Comparison of ENCODE assay signal across 21 cellular contexts in the genomic region with DNA sequence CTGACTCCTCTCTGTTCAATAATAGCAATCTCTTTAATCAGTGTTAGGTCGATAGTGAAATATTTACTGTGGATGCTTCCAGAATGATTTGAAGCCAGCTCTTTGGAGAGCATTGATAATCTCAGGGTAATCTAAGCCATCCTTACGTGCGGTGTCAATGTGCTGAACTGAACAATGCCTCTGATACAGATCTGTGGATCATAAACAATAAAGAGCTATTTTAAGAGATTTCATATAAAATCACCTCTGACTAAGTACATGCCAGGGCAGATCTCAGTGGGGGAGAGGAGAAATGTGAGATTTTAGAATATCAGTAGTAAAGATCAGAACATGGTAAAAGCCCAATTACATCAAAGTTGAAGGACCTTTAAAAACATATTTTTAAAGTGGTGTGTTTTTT.
A peak's percentile ranks its signal among the peaks of the same experiment; 100 is the strongest.
DNase-seq lines count a peak whose midpoint lies in the region; ATAC-seq, FAIRE-seq and TF ChIP-seq lines count a peak whose summit lies in the region.
"Had no signal": no experiment of that assay in that cellular context is flagged by ENCODE, and none has a peak within 500 bp of the region (broad histone marks: within the 10 kb centered on the region; RNA-seq: fewer than 3 reads in every experiment).

No MANE protein-coding gene starts in this region.

- no peaks in the 10 kb centered on the region for H3K9me3 Mint-ChIP-seq in GM23338
- H3K9me3 Mint-ChIP-seq in natural killer cell treated with Interleukin-12 subunit alpha and Interleukin-12 subunit beta and Interleukin-15 and Interleukin-18, amount 100 ng/mL, for 72 hours, result peaks cover 3% of the 10 kb centered on the region
- H3K9me3 Mint-ChIP-seq: activated naive CD8-positive, alpha-beta T cell treated with anti-CD3 and anti-CD28 coated beads, Interleukin-2, amount 50 U/mL, for 24 hours had no signal

- no peaks in the 10 kb centered on the region for H3K36me3 Mint-ChIP-seq in GM23338 (ENCODE audit: low read depth)
- no peaks in the 10 kb centered on the region for H3K36me3 Mint-ChIP-seq in natural killer cell treated with Interleukin-12 subunit alpha and Interleukin-12 subunit beta and Interleukin-15 and Interleukin-18, amount 100 ng/mL, for 72 hours
- H3K36me3 Mint-ChIP-seq: CD8-positive, alpha-beta memory T cell had no signal

- no peaks in the 10 kb centered on the region for H3K79me2 ChIP-seq in GM23338 (replicated peaks; ENCODE audit: insufficient read depth)
- H3K79me2 ChIP-seq in endothelial cell of umbilical vein (ENCODE audit: control insufficient read depth, insufficient read depth, low read length), result no peaks in the 10 kb centered on the region

- intact Hi-C loops in endothelial cell of umbilical vein (cut with micrococcal nuclease), result loop anchor here (2.0 to 10.0 kb wide), 3 partner anchors 52 to 1144 kb away; no protein-coding TSS in a partner anchor

- H3K23ac ChIP-seq in neuronal stem cell (ENCODE audit: low read depth, low read length, poor library complexity), result no peak overlapping the region

- CTCF ChIA-PET in endothelial cell of umbilical vein (lab: Charles Lee), result interaction anchor here (0.8 to 2.1 kb wide), 6 partner anchors 13 to 171 kb away, joined by 3 to 9 read pairs (median 3); no protein-coding TSS in a partner anchor

- H2BK12ac ChIP-seq in neuronal stem cell (ENCODE audit: low read length), result no peak overlapping the region

- no peak overlapping the region for H3K4me2 ChIP-seq in GM23338
- peak overlapping the region; percentile 71 for H3K4me2 ChIP-seq in endothelial cell of umbilical vein (ENCODE audit: insufficient read depth, low read length)
- no peak overlapping the region for H3K4me2 ChIP-seq in neuronal stem cell (ENCODE audit: insufficient read depth, low read length, poor library complexity, severe bottlenecking)
- H3K4me2 ChIP-seq: KMS-11 had no signal

- no peak overlapping the region for H2BK15ac ChIP-seq in neuronal stem cell (ENCODE audit: low read length)

- H3K9me2 ChIP-seq in GM23338 (ENCODE audit: insufficient read depth), result no peaks in the 10 kb centered on the region

- POLR2A ChIA-PET in endothelial cell of umbilical vein (lab: Charles Lee), result interaction anchor here (1.1 kb wide), 1 partner anchor 77 kb away, joined by 5 read pairs; no protein-coding TSS in a partner anchor

- no peak overlapping the region for H4K8ac ChIP-seq in neuronal stem cell (ENCODE audit: low read depth, low read length)

- dilution Hi-C loops in endothelial cell of umbilical vein (cut with MboI; ENCODE audit: extremely low pct_ligation_motif_present, low sequenced_read_pairs), result no loop called here

- no peak overlapping the region for H2BK5ac ChIP-seq in neuronal stem cell (ENCODE audit: low read length)

- no peaks in the 10 kb centered on the region for H3K27me3 Mint-ChIP-seq in GM23338 (ENCODE audit: insufficient read depth, low read depth, poor library complexity)
- no peaks in the 10 kb centered on the region for H3K27me3 Mint-ChIP-seq in natural killer cell treated with Interleukin-12 subunit alpha and Interleukin-12 subunit beta and Interleukin-15 and Interleukin-18, amount 100 ng/mL, for 72 hours
- H3K27me3 Mint-ChIP-seq: activated naive CD8-positive, alpha-beta T cell treated with anti-CD3 and anti-CD28 coated beads, Interleukin-2, amount 50 U/mL, for 24 hours; CD8-positive, alpha-beta memory T cell had no signal

- H3K9me3 ChIP-seq in RWPE2 (ENCODE audit: severe bottlenecking) (no peaks in the 10 kb centered on the region), endothelial cell of umbilical vein (replicated peaks; ENCODE audit: control insufficient read depth, insufficient read depth, low read length) (no peaks in the 10 kb centered on the region), neuronal stem cell (replicated peaks in 1 of 2; ENCODE audit: control insufficient read depth in 2 of 2, insufficient read depth in 1 of 2, low read depth in 1 of 2, low read length in 2 of 2) (no peaks in the 10 kb centered on the region)
- H3K9me3 ChIP-seq: mucosa of descending colon, upper lobe of right lung had no signal

- H3K4me3 ChIP-seq in GM23338 (no peak overlapping the region), RWPE2 (ENCODE audit: severe bottlenecking) (no peak overlapping the region), endothelial cell of umbilical vein (replicated peaks in 1 of 3; ENCODE audit: insufficient read depth in 1 of 3, low read depth in 1 of 3, low read length in 3 of 3) (no peak overlapping the region), neuronal stem cell (ENCODE audit: low read length in 2 of 2) (no peak overlapping the region)
- H3K4me3 ChIP-seq: mucosa of descending colon, upper lobe of right lung had no signal

- H3K4me1 ChIP-seq in GM23338 (ENCODE audit: insufficient read depth) (peaks cover 24% of the 10 kb centered on the region), RWPE2 (ENCODE audit: insufficient read depth, poor library complexity, severe bottlenecking) (peaks cover 26% of the 10 kb centered on the region), endothelial cell of umbilical vein (ENCODE audit: control insufficient read depth, extremely low read depth, insufficient read depth, low read length) (peaks cover 39% of the 10 kb centered on the region), neuronal stem cell (ENCODE audit: control insufficient read depth in 2 of 2, insufficient read depth in 1 of 2, low read depth in 1 of 2, low read length in 2 of 2) (peaks cover 2 to 3% of the 10 kb centered on the region in 2 donors)
- H3K4me1 ChIP-seq: upper lobe of right lung had no signal

- TF ChIP-seq CTCF in GM23338 (conservative IDR thresholded peaks at IDR 0.05; ENCODE audit: low read depth in 2 of 2) (no peak), RWPE2 (IDR thresholded peaks at IDR 0.05; ENCODE audit: poor library complexity, severe bottlenecking) (no peak), endothelial cell of umbilical vein (IDR thresholded peaks at IDR 0.05; ENCODE audit: extremely low read depth in 1 of 2, insufficient read depth in 1 of 2, low read depth in 1 of 2, low read length in 2 of 2) (no peak)

- no peak overlapping the region for H2BK120ac ChIP-seq in neuronal stem cell (ENCODE audit: low read depth, low read length)

- peak; percentile 53 for FAIRE-seq in endothelial cell of umbilical vein (lab: Jason Lieb, UNC)

- no peak overlapping the region for H3K27ac ChIP-seq in GM23338 (ENCODE audit: low read depth)
- H3K27ac ChIP-seq in RWPE2 (ENCODE audit: poor library complexity, severe bottlenecking), result no peak overlapping the region
- H3K27ac ChIP-seq in endothelial cell of umbilical vein (ENCODE audit: insufficient read depth, low read depth, low read length), result peak overlapping the region; percentile 79
- no peak overlapping the region for H3K27ac ChIP-seq in neuronal stem cell (replicated peaks; ENCODE audit: low read length)
- H3K27ac ChIP-seq: KMS-11, upper lobe of right lung had no signal

- H2AK5ac ChIP-seq in neuronal stem cell (ENCODE audit: low read depth, low read length), result no peak overlapping the region

- BruUV-seq in endothelial cell of umbilical vein (replicated peaks; lab: Mats Ljungman, UMichigan), result TSS peak; percentile 53

- DNase-seq in GM23338 (ENCODE audit: low spot score) (no peak), RWPE2 (ENCODE audit: low spot score) (no peak), endothelial cell of umbilical vein (ENCODE audit: low read depth, low spot score) (peak; percentile 56), neuronal stem cell (ENCODE audit: low spot score) (no peak), kidney glomerular epithelial cell (lab: John Stamatoyannopoulos, UW) (no peak)
- DNase-seq in natural killer cell treated with Interleukin-12 subunit alpha and Interleukin-12 subunit beta and Interleukin-15 and Interleukin-18, amount 100 ng/mL, for 72 hours (ENCODE audit: low spot score), result no peak
- DNase-seq: activated CD4-positive, alpha-beta T cell treated with anti-CD3 and anti-CD28 coated beads, Interleukin-2, amount 50 U/mL, for 1 hour; activated CD8-positive, alpha-beta memory T cell treated with anti-CD3 and anti-CD28 coated beads, Interleukin-2, amount 50 U/mL, for 48 hours; activated effector memory CD4-positive, alpha-beta T cell treated with anti-CD3 and anti-CD28 coated beads, Interleukin-2, amount 50 U/mL, for 16 hours; activated naive CD8-positive, alpha-beta T cell treated with anti-CD3 and anti-CD28 coated beads, Interleukin-2, amount 50 U/mL, for 24 hours; CD8-positive, alpha-beta memory T cell; DMS79 treated with DMSO at 0.1 percent for 48 hours; H7; mucosa of descending colon; MV-4-11; NCI-H2029; stimulated activated CD4-positive, alpha-beta T cell treated with anti-CD3 and anti-CD28 coated beads, Interleukin-4, amount 100 ng/mL, for 4 hours; upper lobe of right lung had no signal

- H3K9me1 ChIP-seq in endothelial cell of umbilical vein (replicated peaks; ENCODE audit: control insufficient read depth, extremely low read depth, insufficient read depth, low read length), result no peaks in the 10 kb centered on the region

- no peaks in the 10 kb centered on the region for H3K79me1 ChIP-seq in neuronal stem cell (ENCODE audit: low read depth, low read length)

- H2AFZ ChIP-seq in GM23338 (peak overlapping the region; percentile 77; the same call in 1 of the 2 replicates), endothelial cell of umbilical vein (ENCODE audit: low read depth, low read length) (peak overlapping the region; percentile 86), neuronal stem cell (ENCODE audit: low read length) (peak overlapping the region; percentile 67)

- no peak overlapping the region for H3K4me3 Mint-ChIP-seq in GM23338
- H3K4me3 Mint-ChIP-seq in natural killer cell treated with Interleukin-12 subunit alpha and Interleukin-12 subunit beta and Interleukin-15 and Interleukin-18, amount 100 ng/mL, for 72 hours, result no peak overlapping the region
- H3K4me3 Mint-ChIP-seq: activated naive CD8-positive, alpha-beta T cell treated with anti-CD3 and anti-CD28 coated beads, Interleukin-2, amount 50 U/mL, for 24 hours; CD8-positive, alpha-beta memory T cell had no signal

- H3F3A ChIP-seq in GM23338 (replicated peaks; ENCODE audit: low read depth), result no peaks in the 10 kb centered on the region

- H3K9ac ChIP-seq in endothelial cell of umbilical vein (replicated peaks; ENCODE audit: extremely low read depth, insufficient read depth, low read length) (peak overlapping the region; percentile 41), neuronal stem cell (ENCODE audit: low read depth, low read length, poor library complexity) (no peak overlapping the region)
- H3K9ac ChIP-seq: KMS-11 had no signal

- no peak overlapping the region for H3K4ac ChIP-seq in neuronal stem cell (ENCODE audit: low read length)

- H4K20me1 ChIP-seq in GM23338 (replicated peaks; ENCODE audit: insufficient read depth) (no peaks in the 10 kb centered on the region), endothelial cell of umbilical vein (replicated peaks; ENCODE audit: control insufficient read depth, extremely low read depth, insufficient read depth, low read length) (no peaks in the 10 kb centered on the region)

- H3K4me1 Mint-ChIP-seq in GM23338, result peaks cover 35% of the 10 kb centered on the region
- H3K4me1 Mint-ChIP-seq in natural killer cell treated with Interleukin-12 subunit alpha and Interleukin-12 subunit beta and Interleukin-15 and Interleukin-18, amount 100 ng/mL, for 72 hours (ENCODE audit: low read depth in 2 of 2), result no peaks in the 10 kb centered on the region
- H3K4me1 Mint-ChIP-seq: activated naive CD8-positive, alpha-beta T cell treated with anti-CD3 and anti-CD28 coated beads, Interleukin-2, amount 50 U/mL, for 24 hours; CD8-positive, alpha-beta memory T cell had no signal

- H3K27ac Mint-ChIP-seq in GM23338, result peak overlapping the region; percentile 73
- no peak overlapping the region for H3K27ac Mint-ChIP-seq in natural killer cell treated with Interleukin-12 subunit alpha and Interleukin-12 subunit beta and Interleukin-15 and Interleukin-18, amount 100 ng/mL, for 72 hours
- H3K27ac Mint-ChIP-seq: activated naive CD8-positive, alpha-beta T cell treated with anti-CD3 and anti-CD28 coated beads, Interleukin-2, amount 50 U/mL, for 24 hours; CD8-positive, alpha-beta memory T cell had no signal

- ATAC-seq in GM23338 (no peak), RWPE2 (ENCODE audit: low read depth) (peak; percentile 56; the same call in 1 of the 3 replicates), HG03342 (IDR thresholded peaks at IDR 0.05; ENCODE audit: unreplicated experiment) (no peak), esophagus mucosa (no peak)
- ATAC-seq in natural killer cell treated with Interleukin-12 subunit alpha and Interleukin-12 subunit beta and Interleukin-15 and Interleukin-18, amount 100 ng/mL, for 72 hours, result no peak
- ATAC-seq: activated naive CD8-positive, alpha-beta T cell treated with anti-CD3 and anti-CD28 coated beads, Interleukin-2, amount 50 U/mL, for 24 hours; mucosa of descending colon; upper lobe of right lung had no signal

- no peaks in the 10 kb centered on the region for H3K36me3 ChIP-seq in GM23338 (ENCODE audit: insufficient read depth)
- no peaks in the 10 kb centered on the region for H3K36me3 ChIP-seq in RWPE2 (ENCODE audit: low read depth)
- no peaks in the 10 kb centered on the region for H3K36me3 ChIP-seq in endothelial cell of umbilical vein (ENCODE audit: control insufficient read depth in 2 of 2, extremely low read depth in 1 of 2, insufficient read depth in 2 of 2, low read length in 2 of 2)
- no peaks in the 10 kb centered on the region for H3K36me3 ChIP-seq in neuronal stem cell (replicated peaks in 1 of 2; ENCODE audit: control insufficient read depth in 2 of 2, insufficient read depth in 2 of 2, low read length in 2 of 2)
- H3K36me3 ChIP-seq: upper lobe of right lung had no signal

- WGBS in neuronal stem cell (ENCODE audit: extremely low coverage in 2 of 2, insufficient read length in 2 of 2, insufficient replicate concordance in 1 of 2), 2 donors, result no CpG with 5 or more reads among the region's 3 CpGs

- no peak for TF ChIP-seq POLR2A in endothelial cell of umbilical vein (IDR thresholded peaks at IDR 0.05; ENCODE audit: low read depth, low read length)

- H3K14ac ChIP-seq in neuronal stem cell (ENCODE audit: low read length), result no peak overlapping the region

- H4K91ac ChIP-seq in neuronal stem cell (ENCODE audit: low read depth, low read length, poor library complexity), result no peak overlapping the region

- H3K27me3 ChIP-seq in GM23338 (ENCODE audit: insufficient read depth) (no peaks in the 10 kb centered on the region), RWPE2 (ENCODE audit: insufficient read depth, poor library complexity, severe bottlenecking) (no peaks in the 10 kb centered on the region), endothelial cell of umbilical vein (ENCODE audit: control insufficient read depth in 2 of 2, insufficient read depth in 2 of 2, low read length in 2 of 2) (no peaks in the 10 kb centered on the region), neuronal stem cell (ENCODE audit: control insufficient read depth in 3 of 3, insufficient read depth in 3 of 3, low read depth in 1 of 3, low read length in 3 of 3) (no peaks in the 10 kb centered on the region)
- H3K27me3 ChIP-seq: upper lobe of right lung had no signal

- H3K18ac ChIP-seq in neuronal stem cell (ENCODE audit: low read length), result no peak overlapping the region
